In the genomic region with DNA sequence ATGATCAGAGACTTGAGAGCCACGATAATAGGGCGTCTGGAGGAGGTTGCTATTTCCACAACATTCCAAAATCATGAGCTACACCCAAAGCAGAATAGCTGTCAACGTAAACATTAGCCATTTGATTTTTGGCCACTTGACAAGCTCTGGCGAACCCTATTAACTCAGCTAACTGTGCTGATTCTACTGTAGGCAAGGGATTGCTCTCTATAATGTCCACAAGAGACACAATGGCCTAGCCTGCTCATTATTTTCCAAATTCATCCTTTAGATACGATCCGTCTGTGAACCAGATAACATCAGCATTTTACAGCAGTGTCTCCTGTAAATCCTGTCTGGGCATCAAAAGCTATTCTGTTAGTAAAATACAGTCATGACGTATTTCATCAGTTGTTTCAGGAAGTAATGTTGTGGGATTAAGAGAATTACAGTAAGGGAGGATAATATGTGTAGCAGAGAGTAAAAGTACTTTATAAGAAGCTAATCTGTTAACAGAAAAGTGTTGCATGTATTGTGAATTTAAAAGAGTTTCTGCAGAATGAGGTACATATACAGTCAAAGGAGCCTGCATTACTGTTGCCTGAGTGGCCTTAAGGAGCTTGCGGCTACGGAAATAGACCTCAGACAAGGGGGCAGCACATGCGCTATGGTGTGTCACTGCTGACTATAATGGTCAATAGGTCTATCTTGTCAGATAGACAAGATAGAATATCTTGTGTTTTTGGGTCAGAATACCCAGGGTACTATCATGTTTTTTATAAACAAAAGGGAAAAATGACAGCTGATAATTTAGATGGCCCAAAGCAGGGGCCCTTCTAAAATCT, we compare ENCODE assay signal across 10 cellular contexts. TPM values are rescaled to one million over a fixed set of nuclear protein-coding genes. Genes with fewer than 3 reads are reported as not detected.
DNase-seq lines count a peak whose midpoint lies in the region; ATAC-seq and TF ChIP-seq lines count a peak whose summit lies in the region.
"Had no signal": no experiment of that assay in that cellular context is flagged by ENCODE, and none has a peak within 500 bp of the region (broad histone marks: within the 10 kb centered on the region; RNA-seq: fewer than 3 reads in every experiment).

No MANE protein-coding gene starts in this region.

- H2AFZ ChIP-seq in mesenchymal stem cell (ENCODE audit: low read depth, low read length) = no peak overlapping the region

- no peak overlapping the region for H3K14ac ChIP-seq in mesenchymal stem cell (ENCODE audit: low read length in 2 of 2)

- ATAC-seq in GM19467 (IDR thresholded peaks at IDR 0.05; ENCODE audit: unreplicated experiment) (no peak), GM21825 (IDR thresholded peaks at IDR 0.05; ENCODE audit: unreplicated experiment) (no peak), GM19035 (IDR thresholded peaks at IDR 0.05; ENCODE audit: unreplicated experiment) (no peak)

- H3K36me3 ChIP-seq in brain microvascular endothelial cell (replicated peaks) (no peaks in the 10 kb centered on the region), mesenchymal stem cell (ENCODE audit: control insufficient read depth in 1 of 2, insufficient read depth in 2 of 2, low read depth in 1 of 2, low read length in 2 of 2) (no peaks in the 10 kb centered on the region)

- no peak overlapping the region for H2BK15ac ChIP-seq in mesenchymal stem cell (ENCODE audit: low read depth, poor library complexity, severe bottlenecking)

- no peak overlapping the region for H2AK5ac ChIP-seq in mesenchymal stem cell (ENCODE audit: low read length, severe bottlenecking)

- H3K79me1 ChIP-seq in mesenchymal stem cell (replicated peaks; ENCODE audit: low read length, poor library complexity, severe bottlenecking) = no peaks in the 10 kb centered on the region

- peak overlapping the region in 1 of 2 experiments; percentile 54 for H2BK12ac ChIP-seq in mesenchymal stem cell (ENCODE audit: low read length in 2 of 2)

- H3K4me2 ChIP-seq in mesenchymal stem cell (ENCODE audit: low read length, poor library complexity, severe bottlenecking) = no peak overlapping the region

- H3K27ac ChIP-seq in brain microvascular endothelial cell (no peak overlapping the region), mesenchymal stem cell (ENCODE audit: low read length, poor library complexity, severe bottlenecking) (no peak overlapping the region)

- no peaks in the 10 kb centered on the region for H3K9me3 ChIP-seq in mesenchymal stem cell (ENCODE audit: control insufficient read depth, low read length)

- in situ Hi-C loops in brain microvascular endothelial cell (cut with HindIII; ENCODE audit: low pct_ligation_motif_present, low sequenced_read_pairs) = no loop called here

- H3K4me3 ChIP-seq in brain microvascular endothelial cell (ENCODE audit: low read depth, low read length) (no peak overlapping the region), mesenchymal stem cell (ENCODE audit: insufficient read depth in 1 of 2, low read depth in 1 of 2, low read length in 2 of 2) (no peak overlapping the region)

- H3K4me1 ChIP-seq in mesenchymal stem cell (ENCODE audit: control insufficient read depth, insufficient read depth, low read depth, low read length) = no peaks in the 10 kb centered on the region

- H3K27me3 ChIP-seq in brain microvascular endothelial cell (replicated peaks) = peaks cover 6% of the 10 kb centered on the region
- peaks cover 5 to 47% of the 10 kb centered on the region in 2 experiments for H3K27me3 ChIP-seq in mesenchymal stem cell (ENCODE audit: control insufficient read depth in 1 of 2, insufficient read depth in 1 of 2, low read length in 2 of 2)

- H4K91ac ChIP-seq in mesenchymal stem cell (ENCODE audit: low read length) = no peak overlapping the region

- no peak overlapping the region for H3K4ac ChIP-seq in mesenchymal stem cell (ENCODE audit: low read depth in 1 of 2, low read length in 2 of 2)

- H4K8ac ChIP-seq in mesenchymal stem cell (ENCODE audit: low read length) = no peak overlapping the region

- H3K23ac ChIP-seq in mesenchymal stem cell (ENCODE audit: low read length in 2 of 2) = no peak overlapping the region

- TF ChIP-seq CTCF in brain microvascular endothelial cell (IDR thresholded peaks at IDR 0.05; ENCODE audit: low read depth, low read length, missing control alignments) = no peak

- H3K18ac ChIP-seq in mesenchymal stem cell (ENCODE audit: low read depth in 1 of 2, low read length in 2 of 2) = peak overlapping the region in 1 of 2 experiments; percentile 34

- no peak overlapping the region for H2BK120ac ChIP-seq in mesenchymal stem cell (ENCODE audit: low read depth, low read length)

- WGBS in mesenchymal stem cell = 40% methylated on average over 10 of the region's 10 CpGs

- no peak overlapping the region for H2BK5ac ChIP-seq in mesenchymal stem cell (ENCODE audit: low read depth, low read length, poor library complexity, severe bottlenecking)

- no peak overlapping the region for H3K9ac ChIP-seq in mesenchymal stem cell (ENCODE audit: low read length)

- DNase-seq in ELR (ENCODE audit: low read depth) (peak; percentile 79), NCI-H1105 (lab: John Stamatoyannopoulos, UW) (peak; percentile 76), brain microvascular endothelial cell (peak; percentile 45), mesenchymal stem cell (peak; percentile 81), SK-N-DZ (ENCODE audit: low spot score) (no peak)
- DNase-seq: activated CD4-positive, alpha-beta T cell treated with anti-CD3 and anti-CD28 coated beads, Interleukin-2, amount 50 U/mL, for 4 hours; NCI-H2029 had no signal

RNA-seq across cellular contexts. Expression of gene TINAGL1, which starts 44.9 kb away (rescaled TPM):
- polyA plus RNA-seq in mesenchymal stem cell (2013, experiment 1 of 2) = 0.47 TPM
- 0.47 TPM for polyA plus RNA-seq in mesenchymal stem cell (2013, experiment 2 of 2)
- not detected in 2 replicates for polyA plus RNA-seq in SK-N-DZ (2014; cell fraction: cytosol; rRNA removed)
- not detected in 2 replicates for polyA plus RNA-seq in SK-N-DZ (2014; cell fraction: nucleus; rRNA removed)
